ENCODE assay signal across 17 cellular contexts in genomic region chr11:65777821-65778361, GRCh38. TPM values are rescaled to one million over a fixed set of nuclear protein-coding genes. Genes with fewer than 3 reads are reported as not detected.
DNase-seq lines count a peak whose midpoint lies in the region; ATAC-seq and TF ChIP-seq lines count a peak whose summit lies in the region.
"Had no signal": no experiment of that assay in that cellular context is flagged by ENCODE, and none has a peak within 500 bp of the region (broad histone marks: within the 10 kb centered on the region; RNA-seq: fewer than 3 reads in every experiment).

No MANE protein-coding gene starts in this region.

- no peaks in the 10 kb centered on the region for H3K9me3 Mint-ChIP-seq in T-helper 2 cell treated with Interferon-gamma antibody and Interleukin-4, amounts not matched to agents 5 μg/mL and 100 μg/mL, for 36 hours
- H3K9me3 Mint-ChIP-seq in activated CD8-positive, alpha-beta T cell treated with anti-CD3 and anti-CD28 coated beads for 36 hours = no peaks in the 10 kb centered on the region
- no peaks in the 10 kb centered on the region for H3K9me3 Mint-ChIP-seq in stimulated activated effector memory CD8-positive, alpha-beta T cell treated with anti-CD3 and anti-CD28 coated beads, Interleukin-12 subunit alpha, Interleukin-12 subunit beta, amount 100 ng/mL, for 72 hours
- H3K9me3 Mint-ChIP-seq: activated naive CD4-positive, alpha-beta T cell treated with anti-CD3 and anti-CD28 coated beads, Interleukin-2, amount 50 U/mL, for 24 hours; CD8-positive, alpha-beta memory T cell had no signal

- CTCF ChIA-PET in activated CD8-positive, alpha-beta T cell treated with anti-CD3 and anti-CD28 coated beads for 36 hours (lab: Charles Lee) = interaction anchor here (1.4 to 12.0 kb wide), 5 partner anchors 7 to 73 kb away, joined by 3 to 235 read pairs (median 26); partner anchors contain the start of gene KAT5

- no peak overlapping the region for H3K27ac Mint-ChIP-seq in T-helper 2 cell treated with Interferon-gamma antibody and Interleukin-4, amounts not matched to agents 5 μg/mL and 100 μg/mL, for 36 hours
- H3K27ac Mint-ChIP-seq in activated CD8-positive, alpha-beta T cell treated with anti-CD3 and anti-CD28 coated beads for 36 hours = no peak overlapping the region
- no peak overlapping the region for H3K27ac Mint-ChIP-seq in stimulated activated effector memory CD8-positive, alpha-beta T cell treated with anti-CD3 and anti-CD28 coated beads, Interleukin-12 subunit alpha, Interleukin-12 subunit beta, amount 100 ng/mL, for 72 hours
- H3K27ac Mint-ChIP-seq: activated naive CD4-positive, alpha-beta T cell treated with anti-CD3 and anti-CD28 coated beads, Interleukin-2, amount 50 U/mL, for 24 hours had no signal

- peaks cover 21% of the 10 kb centered on the region for H3K36me3 Mint-ChIP-seq in T-helper 2 cell treated with Interferon-gamma antibody and Interleukin-4, amounts not matched to agents 5 μg/mL and 100 μg/mL, for 36 hours (ENCODE audit: low read depth)
- peaks cover 18% of the 10 kb centered on the region for H3K36me3 Mint-ChIP-seq in activated CD8-positive, alpha-beta T cell treated with anti-CD3 and anti-CD28 coated beads for 36 hours (ENCODE audit: low read depth)
- peaks cover 21% of the 10 kb centered on the region for H3K36me3 Mint-ChIP-seq in stimulated activated effector memory CD8-positive, alpha-beta T cell treated with anti-CD3 and anti-CD28 coated beads, Interleukin-12 subunit alpha, Interleukin-12 subunit beta, amount 100 ng/mL, for 72 hours
- H3K36me3 Mint-ChIP-seq: activated naive CD4-positive, alpha-beta T cell treated with anti-CD3 and anti-CD28 coated beads, Interleukin-2, amount 50 U/mL, for 24 hours had no signal

- DNase-seq in T-helper 2 cell treated with Interferon-gamma antibody and Interleukin-4, amounts not matched to agents 5 μg/mL and 100 μg/mL, for 36 hours (ENCODE audit: low spot score) = no peak
- DNase-seq in T-helper 2 cell (no peak), left lobe of liver (ENCODE audit: low spot score) (peak; percentile 69), SHP77 (lab: John Stamatoyannopoulos, UW) (no peak)
- no peak for DNase-seq in activated CD8-positive, alpha-beta T cell treated with anti-CD3 and anti-CD28 coated beads for 36 hours
- peak in 1 of 2 donors; percentile 45 for DNase-seq in stimulated activated effector memory CD8-positive, alpha-beta T cell treated with anti-CD3 and anti-CD28 coated beads, Interleukin-12 subunit alpha, Interleukin-12 subunit beta, amount 100 ng/mL, for 72 hours (ENCODE audit: low spot score in 2 of 2)
- no peak for DNase-seq in stimulated activated CD4-positive, alpha-beta T cell treated with anti-CD3 and anti-CD28 coated beads, Interleukin-2, amount 100 ng/mL, for 48 hours
- DNase-seq: caudate nucleus, NCI-H1048, SHP77 treated with DMSO at 0.1 percent for 48 hours had no signal

- peaks cover 8% of the 10 kb centered on the region for H3K4me1 Mint-ChIP-seq in T-helper 2 cell treated with Interferon-gamma antibody and Interleukin-4, amounts not matched to agents 5 μg/mL and 100 μg/mL, for 36 hours (ENCODE audit: low read depth)
- H3K4me1 Mint-ChIP-seq in activated CD8-positive, alpha-beta T cell treated with anti-CD3 and anti-CD28 coated beads for 36 hours (ENCODE audit: low read depth) = peaks cover 28% of the 10 kb centered on the region
- peaks cover 43% of the 10 kb centered on the region for H3K4me1 Mint-ChIP-seq in stimulated activated effector memory CD8-positive, alpha-beta T cell treated with anti-CD3 and anti-CD28 coated beads, Interleukin-12 subunit alpha, Interleukin-12 subunit beta, amount 100 ng/mL, for 72 hours

- peaks cover 1% of the 10 kb centered on the region for H3K27me3 Mint-ChIP-seq in T-helper 2 cell treated with Interferon-gamma antibody and Interleukin-4, amounts not matched to agents 5 μg/mL and 100 μg/mL, for 36 hours (ENCODE audit: low read depth)
- peaks cover under 1% of the 10 kb centered on the region for H3K27me3 Mint-ChIP-seq in activated CD8-positive, alpha-beta T cell treated with anti-CD3 and anti-CD28 coated beads for 36 hours
- H3K27me3 Mint-ChIP-seq: activated naive CD4-positive, alpha-beta T cell treated with anti-CD3 and anti-CD28 coated beads, Interleukin-2, amount 50 U/mL, for 24 hours; CD8-positive, alpha-beta memory T cell had no signal

- peak overlapping the region; percentile 18 for H3K4me3 Mint-ChIP-seq in T-helper 2 cell treated with Interferon-gamma antibody and Interleukin-4, amounts not matched to agents 5 μg/mL and 100 μg/mL, for 36 hours
- peak overlapping the region; percentile 32 for H3K4me3 Mint-ChIP-seq in activated CD8-positive, alpha-beta T cell treated with anti-CD3 and anti-CD28 coated beads for 36 hours
- peak overlapping the region; percentile 37 for H3K4me3 Mint-ChIP-seq in stimulated activated effector memory CD8-positive, alpha-beta T cell treated with anti-CD3 and anti-CD28 coated beads, Interleukin-12 subunit alpha, Interleukin-12 subunit beta, amount 100 ng/mL, for 72 hours
- H3K4me3 Mint-ChIP-seq: activated naive CD4-positive, alpha-beta T cell treated with anti-CD3 and anti-CD28 coated beads, Interleukin-2, amount 50 U/mL, for 24 hours had no signal

- POLR2A ChIA-PET in activated CD8-positive, alpha-beta T cell treated with anti-CD3 and anti-CD28 coated beads for 36 hours (lab: Charles Lee) = interaction anchor here (1.0 kb wide), 1 partner anchor 58 kb away, joined by 3 read pairs; no protein-coding TSS in a partner anchor

- no peak for ATAC-seq in activated CD8-positive, alpha-beta T cell treated with anti-CD3 and anti-CD28 coated beads for 36 hours
- ATAC-seq in left lobe of liver = peak; percentile 6
- ATAC-seq in stimulated activated effector memory CD8-positive, alpha-beta T cell treated with anti-CD3 and anti-CD28 coated beads, Interleukin-12 subunit alpha, Interleukin-12 subunit beta, amount 100 ng/mL, for 72 hours = no peak
- ATAC-seq in GM19023 (IDR thresholded peaks at IDR 0.05; ENCODE audit: unreplicated experiment) = no peak
- ATAC-seq: gastroesophageal sphincter had no signal

- intact Hi-C loops in activated CD8-positive, alpha-beta T cell treated with anti-CD3 and anti-CD28 coated beads for 36 hours (cut with micrococcal nuclease) = no loop called here

- TF ChIP-seq CTCF in activated CD8-positive, alpha-beta T cell treated with anti-CD3 and anti-CD28 coated beads for 36 hours (IDR thresholded peaks at IDR 0.05) = no peak

RNA-seq across cellular contexts. Expression of gene AP5B1, which starts 2.9 kb away (rescaled TPM):
- 10 to 100 TPM; 30.9 to 31.1 TPM for total RNA-seq in activated CD8-positive, alpha-beta T cell treated with anti-CD3 and anti-CD28 coated beads for 36 hours
- 13.4 TPM for total RNA-seq in left lobe of liver

RNA-seq across cellular contexts. Expression of gene OVOL1, which starts 9.0 kb away (rescaled TPM):
- total RNA-seq in activated CD8-positive, alpha-beta T cell treated with anti-CD3 and anti-CD28 coated beads for 36 hours = 1 to 10 TPM in 1 of 2 experiments, under 1 TPM in 1; 0.90 to 1.2 TPM
- 0.23 TPM for total RNA-seq in left lobe of liver
- total RNA-seq: A172; activated CD8-positive, alpha-beta memory T cell treated with anti-CD3 and anti-CD28 coated beads for 36 hours; CD8-positive, alpha-beta memory T cell; endothelial cell of umbilical vein had no signal

RNA-seq across cellular contexts. Expression of gene SNX32, which starts 55.9 kb away (rescaled TPM):
- total RNA-seq in activated CD8-positive, alpha-beta T cell treated with anti-CD3 and anti-CD28 coated beads for 36 hours = 1 to 10 TPM; 1.6 to 2.1 TPM
- total RNA-seq in left lobe of liver = not detected
- total RNA-seq: A172, endothelial cell of umbilical vein had no signal

RNA-seq across cellular contexts. Expression of gene RNASEH2C, which starts 57.3 kb away (rescaled TPM):
- 100 to 1,000 TPM; 101 to 109 TPM for total RNA-seq in activated CD8-positive, alpha-beta T cell treated with anti-CD3 and anti-CD28 coated beads for 36 hours
- total RNA-seq in left lobe of liver = 24.2 TPM
